28 cellular contexts compared by ENCODE assay signal in genomic region chr3:157819826-157820517, GRCh38.
"Had no signal": no experiment of that assay in that cellular context is flagged by ENCODE, and none has a peak within 500 bp of the region (broad histone marks: within the 10 kb centered on the region; RNA-seq: fewer than 3 reads in every experiment).

No MANE protein-coding gene starts in this region.

- ATAC-seq: esophagus mucosa; foreskin keratinocyte; left lobe of liver; psoas muscle; stimulated activated naive B cell treated with anti-CD40 and anti-IgM and Interleukin-4, amounts not matched to agents 10 μg/mL and 1 μg/mL and 100 μg/mL, for 72 hours; T-helper 17 cell; upper lobe of right lung had no signal

- DNase-seq: activated CD4-positive, alpha-beta memory T cell treated with anti-CD3 and anti-CD28 coated beads, Interleukin-2, amount 10 ng/mL, durations not matched to agents 7 days and 5 days; activated CD4-positive, alpha-beta T cell treated with anti-CD3 and anti-CD28 coated beads, Interleukin-2, amount 10 ng/mL, durations not matched to agents 7 days and 5 days; activated CD4-positive, CD25-positive, alpha-beta regulatory T cell treated with anti-CD3 and anti-CD28 coated beads, Interleukin-2, amount 50 U/mL, for 72 hours; activated CD8-positive, alpha-beta memory T cell treated with anti-CD3 and anti-CD28 coated beads, Interleukin-2, amount 50 U/mL, for 48 hours; activated gamma-delta T cell; activated naive CD4-positive, alpha-beta T cell treated with anti-CD3 and anti-CD28 coated beads, Interleukin-2, amount 10 ng/mL, durations not matched to agents 7 days and 5 days; activated naive CD8-positive, alpha-beta T cell treated with anti-CD3 and anti-CD28 coated beads, Interleukin-2, amount 10 ng/mL, durations not matched to agents 7 days and 5 days; activated T-cell treated with anti-CD3 and anti-CD28 coated beads, Interleukin-2, amount 50 U/mL, for 24 hours; central memory CD4-positive, alpha-beta T cell; foreskin keratinocyte; heart right ventricle; kidney glomerular epithelial cell; ovary; psoas muscle; stimulated activated CD4-positive, alpha-beta T cell treated with anti-CD3 and anti-CD28 coated beads, Interleukin-15, amount 100 ng/mL, for 24 hours; stimulated activated CD4-positive, alpha-beta T cell treated with anti-CD3 and anti-CD28 coated beads, Interleukin-2, amount 100 ng/mL, for 24 hours; stimulated activated naive B cell treated with anti-CD40 and anti-IgM and Interleukin-4, amounts not matched to agents 10 μg/mL and 1 μg/mL and 100 μg/mL, for 72 hours; T-helper 17 cell; T1000; tibial artery; upper lobe of right lung; WERI-Rb-1 had no signal

- H3K9me3 ChIP-seq: heart right ventricle, ovary, psoas muscle, right atrium auricular region, suprapubic skin, tibial artery, upper lobe of right lung had no signal

- H3K27ac Mint-ChIP-seq: activated CD4-positive, alpha-beta memory T cell treated with anti-CD3 and anti-CD28 coated beads, Interleukin-2, amount 10 ng/mL, durations not matched to agents 7 days and 5 days; activated CD4-positive, alpha-beta T cell treated with anti-CD3 and anti-CD28 coated beads, Interleukin-2, amount 10 ng/mL, durations not matched to agents 7 days and 5 days; activated naive CD4-positive, alpha-beta T cell treated with anti-CD3 and anti-CD28 coated beads, Interleukin-2, amount 10 ng/mL, durations not matched to agents 7 days and 5 days; activated naive CD8-positive, alpha-beta T cell treated with anti-CD3 and anti-CD28 coated beads, Interleukin-2, amount 10 ng/mL, durations not matched to agents 7 days and 5 days; activated T-cell treated with anti-CD3 and anti-CD28 coated beads, Interleukin-2, amount 50 U/mL, for 24 hours; nephron; stimulated activated naive B cell treated with anti-CD40 and anti-IgM and Interleukin-4, amounts not matched to agents 10 μg/mL and 1 μg/mL and 100 μg/mL, for 72 hours; T-helper 17 cell had no signal

- H3K27ac ChIP-seq: foreskin keratinocyte, heart right ventricle, ovary, psoas muscle, right atrium auricular region, suprapubic skin, tibial artery, upper lobe of right lung, WERI-Rb-1 had no signal

- H3K27me3 Mint-ChIP-seq: activated CD4-positive, alpha-beta memory T cell treated with anti-CD3 and anti-CD28 coated beads, Interleukin-2, amount 10 ng/mL, durations not matched to agents 7 days and 5 days; activated CD4-positive, alpha-beta T cell treated with anti-CD3 and anti-CD28 coated beads, Interleukin-2, amount 10 ng/mL, durations not matched to agents 7 days and 5 days; activated naive CD8-positive, alpha-beta T cell treated with anti-CD3 and anti-CD28 coated beads, Interleukin-2, amount 10 ng/mL, durations not matched to agents 7 days and 5 days; activated T-cell treated with anti-CD3 and anti-CD28 coated beads, Interleukin-2, amount 50 U/mL, for 24 hours; T-helper 17 cell had no signal

- H3K4me3 ChIP-seq: heart right ventricle, lung, ovary, psoas muscle, right atrium auricular region, suprapubic skin, tibial artery, upper lobe of right lung had no signal

- H3K4me1 ChIP-seq: foreskin keratinocyte, heart right ventricle, psoas muscle, right atrium auricular region, suprapubic skin, upper lobe of right lung had no signal

- H3K27me3 ChIP-seq: heart right ventricle, ovary, right atrium auricular region, suprapubic skin, tibial artery, upper lobe of right lung had no signal

- H3K36me3 Mint-ChIP-seq: activated naive CD4-positive, alpha-beta T cell treated with anti-CD3 and anti-CD28 coated beads, Interleukin-2, amount 10 ng/mL, durations not matched to agents 7 days and 5 days; activated naive CD8-positive, alpha-beta T cell treated with anti-CD3 and anti-CD28 coated beads, Interleukin-2, amount 10 ng/mL, durations not matched to agents 7 days and 5 days; stimulated activated naive B cell treated with anti-CD40 and anti-IgM and Interleukin-4, amounts not matched to agents 10 μg/mL and 1 μg/mL and 100 μg/mL, for 72 hours had no signal

- H3K9me3 Mint-ChIP-seq: activated CD4-positive, alpha-beta memory T cell treated with anti-CD3 and anti-CD28 coated beads, Interleukin-2, amount 10 ng/mL, durations not matched to agents 7 days and 5 days; activated CD4-positive, alpha-beta T cell treated with anti-CD3 and anti-CD28 coated beads, Interleukin-2, amount 10 ng/mL, durations not matched to agents 7 days and 5 days; activated naive CD4-positive, alpha-beta T cell treated with anti-CD3 and anti-CD28 coated beads, Interleukin-2, amount 10 ng/mL, durations not matched to agents 7 days and 5 days; activated naive CD8-positive, alpha-beta T cell treated with anti-CD3 and anti-CD28 coated beads, Interleukin-2, amount 10 ng/mL, durations not matched to agents 7 days and 5 days; activated T-cell treated with anti-CD3 and anti-CD28 coated beads, Interleukin-2, amount 50 U/mL, for 24 hours; nephron had no signal

- H3K4me3 Mint-ChIP-seq: activated CD4-positive, alpha-beta memory T cell treated with anti-CD3 and anti-CD28 coated beads, Interleukin-2, amount 10 ng/mL, durations not matched to agents 7 days and 5 days; activated CD4-positive, alpha-beta T cell treated with anti-CD3 and anti-CD28 coated beads, Interleukin-2, amount 10 ng/mL, durations not matched to agents 7 days and 5 days; activated naive CD4-positive, alpha-beta T cell treated with anti-CD3 and anti-CD28 coated beads, Interleukin-2, amount 10 ng/mL, durations not matched to agents 7 days and 5 days; activated naive CD8-positive, alpha-beta T cell treated with anti-CD3 and anti-CD28 coated beads, Interleukin-2, amount 10 ng/mL, durations not matched to agents 7 days and 5 days; activated T-cell treated with anti-CD3 and anti-CD28 coated beads, Interleukin-2, amount 50 U/mL, for 24 hours; nephron; stimulated activated naive B cell treated with anti-CD40 and anti-IgM and Interleukin-4, amounts not matched to agents 10 μg/mL and 1 μg/mL and 100 μg/mL, for 72 hours; T-helper 17 cell had no signal

- H3K4me1 Mint-ChIP-seq: activated CD4-positive, alpha-beta memory T cell treated with anti-CD3 and anti-CD28 coated beads, Interleukin-2, amount 10 ng/mL, durations not matched to agents 7 days and 5 days; activated CD4-positive, alpha-beta T cell treated with anti-CD3 and anti-CD28 coated beads, Interleukin-2, amount 10 ng/mL, durations not matched to agents 7 days and 5 days; activated naive CD4-positive, alpha-beta T cell treated with anti-CD3 and anti-CD28 coated beads, Interleukin-2, amount 10 ng/mL, durations not matched to agents 7 days and 5 days; activated naive CD8-positive, alpha-beta T cell treated with anti-CD3 and anti-CD28 coated beads, Interleukin-2, amount 10 ng/mL, durations not matched to agents 7 days and 5 days; stimulated activated naive B cell treated with anti-CD40 and anti-IgM and Interleukin-4, amounts not matched to agents 10 μg/mL and 1 μg/mL and 100 μg/mL, for 72 hours; T-helper 17 cell had no signal

- H3K36me3 ChIP-seq: heart right ventricle, ovary, right atrium auricular region, suprapubic skin, tibial artery, upper lobe of right lung, WERI-Rb-1 had no signal
